ENCODE assay signal across 8 cellular contexts in the genomic region with DNA sequence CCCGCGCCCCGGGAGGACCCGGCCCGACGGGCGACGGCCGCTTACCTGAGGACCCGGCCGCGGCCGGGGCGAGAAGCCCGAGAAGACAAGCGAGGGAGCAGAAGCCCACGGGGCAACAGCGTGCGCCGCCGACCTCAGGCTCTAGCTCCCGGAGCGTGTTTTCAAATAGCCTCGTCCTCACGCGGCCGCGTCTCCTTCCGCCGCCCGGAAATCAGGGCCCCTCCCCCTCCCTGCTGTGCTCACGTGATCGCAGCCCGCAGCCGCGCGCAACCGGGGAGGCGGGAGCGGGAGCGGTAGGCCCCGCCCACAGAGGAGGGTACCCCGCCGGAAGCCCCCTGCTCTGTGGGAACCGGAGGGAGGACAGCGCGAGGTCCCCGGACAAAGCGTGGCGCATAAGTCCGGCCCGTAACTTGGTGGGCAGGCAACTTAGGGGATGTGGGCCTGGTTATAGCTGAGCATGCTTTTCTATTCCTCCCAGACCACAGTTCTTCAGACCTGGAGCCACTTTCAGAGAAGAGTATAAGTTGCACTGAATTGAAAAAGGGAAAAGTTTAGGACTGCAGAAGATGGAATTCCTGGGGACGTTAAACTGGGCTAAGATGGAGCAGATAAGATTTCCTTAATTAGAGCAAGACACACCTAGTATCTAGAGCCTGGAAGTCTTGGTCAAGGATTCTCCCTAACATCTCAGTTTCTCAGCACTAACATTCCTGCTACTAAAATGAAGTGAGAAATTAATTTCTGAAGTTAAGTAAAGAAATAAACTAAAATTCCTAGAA. TPM values are rescaled to one million over a fixed set of nuclear protein-coding genes. Genes with fewer than 3 reads are reported as not detected.
DNase-seq lines count a peak whose midpoint lies in the region; ATAC-seq and TF ChIP-seq lines count a peak whose summit lies in the region.

A gene (minus strand): TSS at position 216 of the 779 bp plus-strand sequence. CDS start 3,579 bp downstream, outside the sequence.

- peak within 1 kb of the TSS; percentile 94 for H3K9ac ChIP-seq in IMR-90 (ENCODE audit: low read depth, low read length)
- H3K9ac ChIP-seq in PC-3 (ENCODE audit: low read length): peak within 1 kb of the TSS; percentile 92
- H3K9ac ChIP-seq in mucosa of rectum (ENCODE audit: low read depth in 1 of 2, low read length in 2 of 2): peak within 1 kb of the TSS; percentile 79 to 87

- dilution Hi-C loops in IMR-90 (cut with HindIII; ENCODE audit: low sequenced_read_pairs, unreplicated experiment): no loop called here

- H3K9me2 ChIP-seq in PC-3 (replicated peaks; ENCODE audit: low read length): no peaks in the 10 kb centered on the region

- H3K27ac ChIP-seq in IMR-90 (ENCODE audit: insufficient read depth, low read length) (peak within 1 kb of the TSS; percentile 87), PC-3 (ENCODE audit: low read length) (peak within 1 kb of the TSS; percentile 55), mucosa of rectum (ENCODE audit: low read depth in 2 of 2, low read length in 2 of 2) (peak within 1 kb of the TSS; percentile 54 to 60)

- TF ChIP-seq RAD21 in IMR-90 (IDR thresholded peaks at IDR 0.05; ENCODE audit: low read length): no peak

- peak within 1 kb of the TSS; percentile 93 for H2AK9ac ChIP-seq in IMR-90 (replicated peaks; ENCODE audit: low read depth, low read length, poor library complexity)

- H3K4me2 ChIP-seq in IMR-90 (ENCODE audit: low read depth, low read length) (peak within 1 kb of the TSS; percentile 91), PC-3 (ENCODE audit: low read length) (peak within 1 kb of the TSS; percentile 89)

- H3K4me1 ChIP-seq in IMR-90 (ENCODE audit: control insufficient read depth, insufficient read depth, low read length): no peaks in the 10 kb centered on the region; the same call in 1 of the 2 replicates
- H3K4me1 ChIP-seq in PC-3 (ENCODE audit: insufficient read depth, low read length): peaks cover 18% of the 10 kb centered on the region
- peaks cover 4 to 5% of the 10 kb centered on the region in 2 donors for H3K4me1 ChIP-seq in mucosa of rectum (ENCODE audit: control insufficient read depth in 2 of 2, insufficient read depth in 2 of 2, low read length in 2 of 2)

- TF ChIP-seq CTCF in IMR-90 (conservative IDR thresholded peaks at IDR 0.05; ENCODE audit: low read depth, low read length): no peak
- TF ChIP-seq CTCF in PC-3 (conservative IDR thresholded peaks at IDR 0.05; ENCODE audit: low read depth, low read length): no peak

- CTCF ChIA-PET in IMR-90 (lab: Yijun Ruan, JAX): no interaction called here
- CTCF ChIA-PET in PC-3 (lab: Charles Lee): interaction anchor here (1.1 kb wide), 1 partner anchor 120 kb away, joined by 3 read pairs; a partner anchor contains a TSS

- POLR2A ChIA-PET in IMR-90 (lab: Charles Lee; ENCODE audit: unreplicated experiment): interaction anchor here (0.5 kb wide), 1 partner anchor 72 kb away, joined by 6 read pairs; no protein-coding TSS in a partner anchor
- POLR2A ChIA-PET in PC-3 (lab: Charles Lee; ENCODE audit: unreplicated experiment): interaction anchor here (0.6 kb wide), 1 partner anchor 101 kb away, joined by 3 read pairs; no protein-coding TSS in a partner anchor

- peak within 1 kb of the TSS; percentile 69; the same call in 1 of the 3 replicates for H2BK15ac ChIP-seq in IMR-90 (ENCODE audit: low read depth, low read length)

- peak within 1 kb of the TSS; percentile 96 for H2AFZ ChIP-seq in IMR-90 (replicated peaks; ENCODE audit: low read length, poor library complexity)
- peak within 1 kb of the TSS; percentile 98 for H2AFZ ChIP-seq in PC-3 (ENCODE audit: low read length)

- H2BK120ac ChIP-seq in IMR-90 (ENCODE audit: low read depth, low read length): peak within 1 kb of the TSS; percentile 60

- peaks cover 49% of the 10 kb centered on the region for H3K79me2 ChIP-seq in PC-3 (ENCODE audit: low read length)

- ATAC-seq in GM21528 (IDR thresholded peaks at IDR 0.05; ENCODE audit: low FRiP score, unreplicated experiment) (peak; percentile 83), IMR-90 (ENCODE audit: low read depth) (peak; percentile 95), PC-3 (peak; percentile 76)

- peaks cover 23% of the 10 kb centered on the region for H4K20me1 ChIP-seq in IMR-90 (ENCODE audit: insufficient read depth, low read length)
- H4K20me1 ChIP-seq in PC-3 (ENCODE audit: low read length): peaks cover 37% of the 10 kb centered on the region; the same call in 1 of the 2 replicates

- intact Hi-C loops in IMR-90 (cut with micrococcal nuclease): loop anchor here (1.0 kb wide), 2 partner anchors 27 to 73 kb away; no protein-coding TSS in a partner anchor
- intact Hi-C loops in PC-3 (cut with micrococcal nuclease): loop anchor here (2.0 to 10.0 kb wide), 2 partner anchors 76 to 242 kb away; no protein-coding TSS in a partner anchor

- H3K27me3 ChIP-seq in IMR-90 (ENCODE audit: control insufficient read depth, insufficient read depth, low read length) (no peaks in the 10 kb centered on the region), PC-3 (ENCODE audit: low read length) (no peaks in the 10 kb centered on the region), mucosa of rectum (ENCODE audit: control insufficient read depth in 2 of 2, insufficient read depth in 2 of 2, low read length in 2 of 2) (no peaks in the 10 kb centered on the region)

- peak; percentile 87 for TF ChIP-seq POLR2A in IMR-90 (IDR thresholded peaks at IDR 0.05; ENCODE audit: low read depth, low read length)
- TF ChIP-seq POLR2A in erythroblast (IDR thresholded peaks at IDR 0.05; ENCODE audit: low read length): peak; percentile 77

- peak within 1 kb of the TSS; percentile 91 for H3K18ac ChIP-seq in IMR-90 (ENCODE audit: low read depth, low read length)

- H3K4ac ChIP-seq in IMR-90 (ENCODE audit: low read depth, low read length): peak within 1 kb of the TSS; percentile 85

- peak within 1 kb of the TSS; percentile 86 for H3K14ac ChIP-seq in IMR-90 (replicated peaks; ENCODE audit: low read depth, low read length)

- TSS peak; percentile 59 for BruUV-seq in IMR-90 (replicated peaks; lab: Mats Ljungman, UMichigan)
- BruUV-seq in PC-3 (replicated peaks; lab: Mats Ljungman, UMichigan): TSS peak; percentile 78

- DNase-seq in DMS 273 treated with DMSO at 0.1 percent for 48 hours (lab: John Stamatoyannopoulos, UW) (peak; percentile 73), IMR-90 (peak; percentile 81), PC-3 (peak; percentile 75), activated T-cell treated with anti-CD3 and anti-CD28 coated beads for 48 hours (ENCODE audit: low read depth) (peak; percentile 86), erythroblast (lab: John Stamatoyannopoulos, UW) (peak; percentile 91 to 93)
- peak; percentile 68 to 79 for DNase-seq in stimulated activated CD8-positive, alpha-beta memory T cell treated with anti-CD3 and anti-CD28 coated beads, Interleukin-4, amount 100 ng/mL, for 4 hours (ENCODE audit: low read depth in 2 of 2, low spot score in 1 of 2)

- WGBS in IMR-90 (ENCODE audit: extremely low coverage in 2 of 2, insufficient read length in 1 of 2), 2 experiments: 0% methylated on average over 6 of the region's 53 CpGs; no CpG with 5 or more reads in 1 of the 2 experiments

- peak within 1 kb of the TSS; percentile 96 for H3K4me3 ChIP-seq in IMR-90 (ENCODE audit: insufficient read depth, low read depth, low read length)
- H3K4me3 ChIP-seq in PC-3 (ENCODE audit: low read length): peak within 1 kb of the TSS; percentile 86
- peak within 1 kb of the TSS; percentile 89 to 90 for H3K4me3 ChIP-seq in mucosa of rectum (ENCODE audit: low read length in 2 of 2)

- 0 out of 2 replicates have a peak within 1 kb of the TSS, but pooled peaks have one; percentile 11 for H2BK20ac ChIP-seq in IMR-90 (ENCODE audit: low read depth, low read length)

- no peaks in the 10 kb centered on the region for H3K9me3 ChIP-seq in IMR-90 (ENCODE audit: control insufficient read depth, insufficient read depth, low read length)
- no peaks in the 10 kb centered on the region for H3K9me3 ChIP-seq in PC-3 (ENCODE audit: low read length)
- H3K9me3 ChIP-seq in mucosa of rectum (ENCODE audit: control insufficient read depth in 2 of 2, low read length in 2 of 2): no peaks in the 10 kb centered on the region

- H3K9me1 ChIP-seq in IMR-90 (ENCODE audit: insufficient read depth, low read length): peaks cover 9% of the 10 kb centered on the region

- peak within 1 kb of the TSS; percentile 91 to 98 for H4K8ac ChIP-seq in IMR-90 (ENCODE audit: low read depth in 2 of 2, low read length in 2 of 2)

- no peaks in the 10 kb centered on the region for H3F3A ChIP-seq in PC-3 (ENCODE audit: low read length, unreplicated experiment)

- H2AK5ac ChIP-seq in IMR-90 (ENCODE audit: low read depth, low read length): peak within 1 kb of the TSS; percentile 72

- H3K36me3 ChIP-seq in IMR-90 (ENCODE audit: control insufficient read depth, insufficient read depth, low read length) (no peaks in the 10 kb centered on the region), PC-3 (ENCODE audit: low read depth, low read length) (0 out of 2 replicates have a peak, but pooled peaks cover 5% of the 10 kb centered on the region), mucosa of rectum (ENCODE audit: control insufficient read depth in 2 of 2, insufficient read depth in 2 of 2, low read length in 2 of 2) (no peaks in the 10 kb centered on the region)

- H3K56ac ChIP-seq in IMR-90 (ENCODE audit: extremely low read depth, insufficient read depth, low read length): peak within 1 kb of the TSS; percentile 95

- H4K91ac ChIP-seq in IMR-90 (ENCODE audit: insufficient read depth, low read depth, low read length): peak within 1 kb of the TSS; percentile 83

- peak within 1 kb of the TSS; percentile 79 for H2BK5ac ChIP-seq in IMR-90 (ENCODE audit: low read depth, low read length, poor library complexity, severe bottlenecking)

- peak within 1 kb of the TSS; percentile 98 for H4K5ac ChIP-seq in IMR-90 (ENCODE audit: low read depth, low read length)

- peak within 1 kb of the TSS; percentile 69 for H3K23ac ChIP-seq in IMR-90 (ENCODE audit: low read depth, low read length)

- in situ Hi-C loops in IMR-90 (cut with MboI; ENCODE audit: low sequenced_read_pairs): loop anchor here (5.0 kb wide), 1 partner anchor 79 kb away; no protein-coding TSS in a partner anchor

- H3K79me1 ChIP-seq in IMR-90 (ENCODE audit: low read depth in 1 of 2, low read length in 2 of 2): peaks cover 8 to 48% of the 10 kb centered on the region in 2 experiments; a peak in 3 of 4 replicates

TF ChIP-seq in IMR-90, 13 proteins besides CTCF, POLR2A, EP300 and RAD21 (continues in another document):
- TF ChIP-seq MAZ (IDR thresholded peaks at IDR 0.05; ENCODE audit: borderline replicate concordance, low read depth, low read length): peak; percentile 87; the same call in 1 of the 2 replicates
- TF ChIP-seq MAFK (IDR thresholded peaks at IDR 0.05; ENCODE audit: low read depth, low read length): no peak
- TF ChIP-seq BHLHE40 (IDR thresholded peaks at IDR 0.05; ENCODE audit: low read depth, low read length): peak; percentile 93

RNA-seq across cellular contexts. Expression of the gene that starts here (rescaled TPM):
- total RNA-seq in IMR-90 (2012; rRNA removed) (43.9 and 53.3 TPM in 2 replicates), PC-3 (2014; rRNA removed) (19.4 and 22.1 TPM in 2 replicates)
- polyA plus RNA-seq in IMR-90 (2012; rRNA removed): 14.5 and 16.2 TPM in 2 replicates
- 3.5 and 6.1 TPM in 2 replicates for polyA plus RNA-seq in IMR-90 (2012; cell fraction: cytosol; rRNA removed)
- polyA plus RNA-seq in IMR-90 (2012; cell fraction: nucleus; rRNA removed; ENCODE audit: low replicate concordance): 5.7 and 23.7 TPM in 2 replicates

Comparison
In these comparisons a context has a peak if more than half of its experiments do, and no peak if none do; other contexts are left out.
1. Peak in every context shown above with its lines: DNase-seq, ATAC-seq, H3K4me3 ChIP-seq and H3K27ac ChIP-seq.